Comparison of ENCODE assay signal across 8 cellular contexts in the genomic region with DNA sequence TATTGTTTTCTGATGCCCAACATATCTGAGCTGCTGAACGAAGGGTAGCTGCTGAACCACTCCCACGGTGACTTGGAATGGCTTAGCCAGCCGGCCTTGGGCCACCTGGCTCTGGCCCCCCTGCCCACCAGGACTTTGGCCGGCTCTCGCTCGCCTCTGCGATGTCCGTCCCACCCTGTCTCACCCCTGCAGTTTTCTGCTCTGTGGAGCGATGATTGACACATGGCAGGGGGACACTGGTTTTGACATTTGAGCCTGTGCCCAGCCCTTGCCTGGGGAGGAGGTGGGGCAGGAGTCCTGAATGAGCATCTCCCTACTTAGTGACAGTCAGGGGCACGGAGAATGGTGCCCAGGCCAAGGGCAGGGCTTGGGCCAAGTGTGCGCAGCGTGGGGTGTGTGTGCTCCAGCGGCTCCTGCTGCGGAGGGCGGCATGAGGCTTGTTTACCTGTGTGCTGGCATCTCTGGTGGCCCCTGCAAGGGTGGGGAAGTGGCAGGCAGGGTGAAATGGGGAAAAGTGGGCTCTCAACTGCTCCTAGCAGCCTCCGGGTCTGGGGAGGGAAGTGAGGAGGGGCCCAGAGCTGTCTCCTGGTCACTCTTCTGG. TPM values are rescaled to one million over a fixed set of nuclear protein-coding genes. Genes with fewer than 3 reads are reported as not detected.
DNase-seq lines count a peak whose midpoint lies in the region; ATAC-seq and TF ChIP-seq lines count a peak whose summit lies in the region.

No MANE protein-coding gene starts in this region.

- H2AFZ ChIP-seq in KMS-11 (ENCODE audit: low read depth) = peak overlapping the region; percentile 90

- peak overlapping the region; percentile 43 to 80 (median 75) for H3K4me3 Mint-ChIP-seq in naive thymus-derived CD4-positive, alpha-beta T cell

- H3K27ac ChIP-seq in 22Rv1 (peak overlapping the region; percentile 53), KMS-11 (no peak overlapping the region), coronary artery (peak overlapping the region; percentile 59 to 88)
- H3K27ac ChIP-seq in naive thymus-derived CD4-positive, alpha-beta T cell (ENCODE audit: low read depth, low read length) = peak overlapping the region; percentile 65

- no peaks in the 10 kb centered on the region for H3K27me3 ChIP-seq in KMS-11 (ENCODE audit: insufficient read depth, low read depth)
- no peaks in the 10 kb centered on the region for H3K27me3 ChIP-seq in naive thymus-derived CD4-positive, alpha-beta T cell (ENCODE audit: control insufficient read depth in 2 of 2, insufficient read depth in 2 of 2, low read length in 2 of 2)

- DNase-seq in coronary artery (ENCODE audit: low spot score) (no peak), cerebellar nuclear complex (lab: John Stamatoyannopoulos, UW) (no peak), NOMO-1 (lab: John Stamatoyannopoulos, UW; ENCODE audit: unreplicated experiment in 2 of 2) (no peak), OCI-M1 (lab: John Stamatoyannopoulos, UW) (no peak)
- no peak for DNase-seq in naive thymus-derived CD4-positive, alpha-beta T cell

- no peaks in the 10 kb centered on the region for H4K20me1 ChIP-seq in KMS-11 (ENCODE audit: insufficient read depth)

- no peak for TF ChIP-seq CTCF in 22Rv1 (IDR thresholded peaks at IDR 0.05)
- TF ChIP-seq CTCF in KMS-11 (conservative IDR thresholded peaks at IDR 0.05; ENCODE audit: low read depth, low read length) = no peak
- TF ChIP-seq CTCF in coronary artery (IDR thresholded peaks at IDR 0.05) = no peak

- H3K36me3 ChIP-seq in KMS-11 (ENCODE audit: insufficient read depth) = no peaks in the 10 kb centered on the region
- H3K36me3 ChIP-seq in naive thymus-derived CD4-positive, alpha-beta T cell (ENCODE audit: control insufficient read depth in 2 of 3, insufficient read depth in 3 of 3, low read length in 3 of 3) = no peaks in the 10 kb centered on the region

- H3K36me3 Mint-ChIP-seq in naive thymus-derived CD4-positive, alpha-beta T cell = peaks cover 0 to 21% (median 15%) of the 10 kb centered on the region in 5 donors

- intact Hi-C loops in naive thymus-derived CD4-positive, alpha-beta T cell (cut with micrococcal nuclease) = loop anchor here (5.0 kb wide), 4 partner anchors 46 to 1139 kb away; partner anchors contain the start of genes CTSD (in 1 of the 2), TRPM5 (in 1 of the 2) and ZNF195 (in 1 of the 2)

- H3K4me3 ChIP-seq in KMS-11 (IDR thresholded peaks at IDR 0.05; ENCODE audit: insufficient read depth, low read depth, low read length) (no peak overlapping the region), coronary artery (peak overlapping the region; percentile 91)
- peak overlapping the region; percentile 66 for H3K4me3 ChIP-seq in naive thymus-derived CD4-positive, alpha-beta T cell (ENCODE audit: low read length)

- ATAC-seq in naive thymus-derived CD4-positive, alpha-beta T cell = no peak
- no peak for ATAC-seq in HG02571 (IDR thresholded peaks at IDR 0.05; ENCODE audit: unreplicated experiment)

- CTCF ChIA-PET in naive thymus-derived CD4-positive, alpha-beta T cell (lab: Charles Lee) = interaction anchor here (1.0 to 3.4 kb wide), 2 partner anchors 9 to 13 kb away, joined by 3 to 16 read pairs; no protein-coding TSS in a partner anchor

- H3K27ac Mint-ChIP-seq in naive thymus-derived CD4-positive, alpha-beta T cell = peak overlapping the region; percentile 35 to 83 (median 72)

- H3K4me2 ChIP-seq in KMS-11 = peak overlapping the region; percentile 73; the same call in 1 of the 2 replicates

- no peaks in the 10 kb centered on the region for H3K27me3 Mint-ChIP-seq in naive thymus-derived CD4-positive, alpha-beta T cell

- peak overlapping the region; percentile 25; the same call in 1 of the 2 replicates for H3K9ac ChIP-seq in KMS-11

- no peaks in the 10 kb centered on the region for H3K79me2 ChIP-seq in KMS-11 (ENCODE audit: insufficient read depth, low read depth)

- peaks cover 42 to 55% (median 45%) of the 10 kb centered on the region in 7 donors for H3K4me1 Mint-ChIP-seq in naive thymus-derived CD4-positive, alpha-beta T cell

- peaks cover 0 to 10% (median 2%) of the 10 kb centered on the region in 11 donors for H3K9me3 Mint-ChIP-seq in naive thymus-derived CD4-positive, alpha-beta T cell

- no peaks in the 10 kb centered on the region for H3K9me3 ChIP-seq in naive thymus-derived CD4-positive, alpha-beta T cell (ENCODE audit: control insufficient read depth in 2 of 3, low read length in 3 of 3)

- POLR2A ChIA-PET in naive thymus-derived CD4-positive, alpha-beta T cell (lab: Charles Lee) = interaction anchor here (0.8 to 2.5 kb wide), 2 partner anchors 14 to 113 kb away, joined by 6 to 9 read pairs; no protein-coding TSS in a partner anchor

- peaks cover 7% of the 10 kb centered on the region for H3K4me1 ChIP-seq in KMS-11 (ENCODE audit: low read depth, poor library complexity, severe bottlenecking)
- H3K4me1 ChIP-seq in naive thymus-derived CD4-positive, alpha-beta T cell (ENCODE audit: control insufficient read depth in 2 of 2, insufficient read depth in 2 of 2, low read length in 2 of 2) = peaks cover 32 to 35% of the 10 kb centered on the region in 2 donors

RNA-seq across cellular contexts. Expression of gene CDKN1C, which starts 15.7 kb away (rescaled TPM):
- total RNA-seq in naive thymus-derived CD4-positive, alpha-beta T cell = 10 to 100 TPM in 1 of 5 experiments, 1 to 10 TPM in 3, under 1 TPM in 1; 0.53 to 36.0 (median 6.0) TPM
- polyA plus RNA-seq in naive thymus-derived CD4-positive, alpha-beta T cell = under 1 TPM; 0.35 to 0.94 TPM

RNA-seq across cellular contexts. Expression of gene PHLDA2, which starts 27.9 kb away (rescaled TPM):
- total RNA-seq in naive thymus-derived CD4-positive, alpha-beta T cell = 1 to 10 TPM in 3 of 5 experiments, not detected in 2; 2.5 to 7.9 (median 4.5) TPM
- not detected for polyA plus RNA-seq in naive thymus-derived CD4-positive, alpha-beta T cell
